In the genomic region with DNA sequence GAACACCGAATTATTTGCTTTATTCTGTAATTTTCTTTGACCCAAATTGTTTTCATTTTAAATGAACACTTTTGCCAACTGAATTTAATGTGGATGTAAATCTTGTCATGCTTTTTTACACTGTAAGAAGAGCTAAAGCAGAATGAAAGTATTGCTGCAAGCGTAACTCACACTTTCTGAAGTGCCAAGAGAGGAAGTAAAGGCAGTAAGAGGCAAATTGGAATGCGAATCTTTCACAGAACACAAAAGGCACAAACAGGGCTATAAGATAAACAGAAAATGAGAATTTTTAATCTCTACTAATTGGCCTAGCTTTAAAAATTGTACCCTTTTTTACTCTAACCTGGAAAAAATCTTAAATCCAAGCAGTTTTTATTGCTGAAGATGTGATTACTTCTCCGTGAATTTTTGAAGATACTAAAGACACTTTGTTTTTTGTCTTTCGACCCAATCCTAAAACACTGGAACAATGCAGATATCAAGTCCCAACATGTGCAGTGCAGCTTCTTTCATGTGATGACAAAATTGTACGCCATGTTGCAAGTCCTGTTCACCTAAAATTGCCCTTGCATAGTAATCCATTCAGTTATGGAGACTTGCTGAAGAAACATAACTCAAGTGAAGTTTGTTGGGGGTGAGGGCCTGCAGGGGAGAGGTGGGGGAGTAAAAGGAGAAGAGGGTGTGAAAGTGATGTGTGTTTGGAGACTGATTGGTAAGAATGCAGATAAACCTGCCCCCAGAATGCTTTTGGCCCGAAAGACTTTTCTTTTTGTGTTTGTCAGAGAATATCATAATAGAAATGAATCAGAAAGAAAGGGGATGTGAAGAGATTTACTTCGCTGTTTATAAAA, we compare ENCODE assay signal across 8 cellular contexts. TPM values are rescaled to one million over a fixed set of nuclear protein-coding genes. Genes with fewer than 3 reads are reported as not detected.
DNase-seq lines count a peak whose midpoint lies in the region; TF ChIP-seq lines count a peak whose summit lies in the region.

No MANE protein-coding gene starts in this region.

- H3K79me2 ChIP-seq in OCI-LY3 (ENCODE audit: low read length) (peaks cover 78% of the 10 kb centered on the region), osteoblast (ENCODE audit: insufficient read depth, low read length) (peaks cover 11% of the 10 kb centered on the region)

- intact Hi-C loops in adrenal gland (cut with DNase I), result loop anchor here (5.0 to 10.0 kb wide), 2 partner anchors 72 to 80 kb away; partner anchors contain the start of genes CLK3 (in 1 of the 2) and UBL7 (in 1 of the 2)

- no peak overlapping the region for H2AFZ ChIP-seq in OCI-LY3 (ENCODE audit: low read depth, low read length)
- no peak overlapping the region for H2AFZ ChIP-seq in osteoblast (ENCODE audit: low read length)

- H4K20me1 ChIP-seq in OCI-LY3 (ENCODE audit: insufficient read depth, low read length) (peaks cover 51% of the 10 kb centered on the region), osteoblast (ENCODE audit: insufficient read depth, low read length) (peaks cover 45% of the 10 kb centered on the region)

- 74 to 76% (median 75%) methylated on average over 8 of the region's 8 CpGs for WGBS in adrenal gland, 4 donors

- H3K36me3 ChIP-seq in OCI-LY3 (replicated peaks; ENCODE audit: low read depth, low read length) (peaks cover 28% of the 10 kb centered on the region), osteoblast (ENCODE audit: insufficient read depth, low read length) (peaks cover 3% of the 10 kb centered on the region), adrenal gland (replicated peaks in 1 of 2) (no peaks in the 10 kb centered on the region)

- H3K4me1 ChIP-seq in OCI-LY3 (ENCODE audit: low read length), result peaks cover 40% of the 10 kb centered on the region
- peaks cover 28% of the 10 kb centered on the region for H3K4me1 ChIP-seq in osteoblast (ENCODE audit: insufficient read depth, low read length)
- H3K4me1 ChIP-seq in adrenal gland (replicated peaks in 1 of 2), result peaks cover 13 to 40% of the 10 kb centered on the region in 2 donors

- H3K4me3 ChIP-seq in GM12864 (ENCODE audit: low read depth, low read length) (peak overlapping the region; percentile 90), OCI-LY3 (ENCODE audit: low read length) (peak overlapping the region; percentile 92), epithelial cell of esophagus (ENCODE audit: low read length) (peak overlapping the region; percentile 72), osteoblast (ENCODE audit: insufficient read depth, low read length) (peak overlapping the region; percentile 92), adrenal gland (no peak overlapping the region)

- TF ChIP-seq POLR2A in adrenal gland (IDR thresholded peaks at IDR 0.05), result no peak

- DNase-seq in GM12864 (ENCODE audit: low read depth) (no peak), epithelial cell of esophagus (ENCODE audit: low read depth) (peak; percentile 88), osteoblast (ENCODE audit: insufficient read length, low spot score, missing footprints) (no peak), adrenal gland (no peak), HK-2 (ENCODE audit: unreplicated experiment) (no peak), NCI-H226 (no peak)
- no peak for DNase-seq in activated CD8-positive, alpha-beta memory T cell treated with anti-CD3 and anti-CD28 coated beads, Interleukin-2, amount 50 U/mL, for 48 hours

- peak overlapping the region; percentile 97 for H3K9ac ChIP-seq in OCI-LY3 (ENCODE audit: low read length)

- H3K4me2 ChIP-seq in OCI-LY3 (ENCODE audit: low read length) (peak overlapping the region; percentile 98), osteoblast (ENCODE audit: insufficient read depth, low read length) (peak overlapping the region; percentile 90)

- H3K27ac ChIP-seq in OCI-LY3 (ENCODE audit: low read length), result peak overlapping the region; percentile 91
- no peak overlapping the region for H3K27ac ChIP-seq in osteoblast (ENCODE audit: low read depth, low read length)
- no peak overlapping the region for H3K27ac ChIP-seq in adrenal gland

- H3K9me3 ChIP-seq in OCI-LY3 (ENCODE audit: insufficient read depth, low read length) (no peaks in the 10 kb centered on the region), osteoblast (ENCODE audit: low read depth, low read length) (no peaks in the 10 kb centered on the region), adrenal gland (replicated peaks in 1 of 3) (no peaks in the 10 kb centered on the region)

- H3K27me3 ChIP-seq in OCI-LY3 (ENCODE audit: low read depth, low read length), result no peaks in the 10 kb centered on the region
- no peaks in the 10 kb centered on the region for H3K27me3 ChIP-seq in osteoblast (ENCODE audit: insufficient read depth, low read length)
- H3K27me3 ChIP-seq in adrenal gland, result no peaks in the 10 kb centered on the region

- TF ChIP-seq CTCF in GM12864 (IDR thresholded peaks at IDR 0.05; ENCODE audit: low read depth, low read length, missing control alignments), result no peak
- no peak for TF ChIP-seq CTCF in OCI-LY3 (IDR thresholded peaks at IDR 0.05; ENCODE audit: low read depth, low read length)
- no peak for TF ChIP-seq CTCF in epithelial cell of esophagus (IDR thresholded peaks at IDR 0.05; ENCODE audit: insufficient read depth, low read depth, low read length, missing control alignments)
- no peak for TF ChIP-seq CTCF in osteoblast (IDR thresholded peaks at IDR 0.05; ENCODE audit: extremely low read depth, low read depth, low read length)
- TF ChIP-seq CTCF in adrenal gland (IDR thresholded peaks at IDR 0.05), result no peak

RNA-seq across cellular contexts. Expression of gene ARID3B, which starts 1.4 kb away (rescaled TPM):
- 2.7 and 3.6 TPM in 2 replicates for total RNA-seq in osteoblast
- total RNA-seq in adrenal gland, result 1 to 10 TPM; 1.0 to 7.1 (median 3.5) TPM
- 1 to 10 TPM; 1.8 to 4.4 (median 2.6) TPM for polyA plus RNA-seq in adrenal gland

Comparison
In these comparisons a context has a peak if more than half of its experiments do, and no peak if none do; other contexts are left out.
1. H3K4me3 ChIP-seq: peak in GM12864 (single experiment), OCI-LY3 (single experiment), epithelial cell of esophagus (single experiment) and osteoblast (single experiment); none in adrenal gland (0 of 4).